Comparison of ENCODE assay signal across 17 cellular contexts in the genomic region with DNA sequence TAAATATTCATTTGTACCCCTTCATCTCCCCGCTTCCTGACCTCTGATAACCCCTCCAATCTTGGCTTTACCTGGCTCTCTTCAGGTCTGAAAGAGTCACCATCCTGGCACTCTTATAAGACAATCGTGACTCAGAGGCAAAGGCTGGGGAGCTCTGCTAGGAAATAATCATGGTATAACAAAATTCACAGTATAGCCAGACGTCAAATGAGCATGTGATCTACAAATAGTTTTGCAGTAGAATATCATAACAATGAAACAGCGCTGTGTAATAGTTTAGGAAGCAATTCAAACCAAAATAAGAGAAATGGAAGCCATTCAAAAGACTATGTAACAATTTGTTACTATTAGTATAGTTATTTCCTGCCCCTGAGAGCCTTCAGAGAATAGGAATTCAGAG. TPM values are rescaled to one million over a fixed set of nuclear protein-coding genes. Genes with fewer than 3 reads are reported as not detected.
DNase-seq lines count a peak whose midpoint lies in the region; ATAC-seq and TF ChIP-seq lines count a peak whose summit lies in the region.
"Had no signal": no experiment of that assay in that cellular context is flagged by ENCODE, and none has a peak within 500 bp of the region (broad histone marks: within the 10 kb centered on the region; RNA-seq: fewer than 3 reads in every experiment).

No MANE protein-coding gene starts in this region.

- no peaks in the 10 kb centered on the region for H3K4me1 ChIP-seq in effector memory CD4-positive, alpha-beta T cell (ENCODE audit: control insufficient read depth, insufficient read depth, low read length, poor library complexity, severe bottlenecking)
- no peaks in the 10 kb centered on the region for H3K4me1 ChIP-seq in psoas muscle
- H3K4me1 ChIP-seq: pancreas had no signal

- peak overlapping the region; percentile 3 for H3K4me3 ChIP-seq in effector memory CD4-positive, alpha-beta T cell (ENCODE audit: insufficient read depth, low read depth, low read length, poor library complexity, severe bottlenecking)
- H3K4me3 ChIP-seq in psoas muscle = peak overlapping the region; percentile 16
- H3K4me3 ChIP-seq: GM23338, pancreas had no signal

- intact Hi-C loops in psoas muscle (cut with DNase I) = no loop called here

- H3K27ac Mint-ChIP-seq in T-helper 2 cell treated with Interferon-gamma antibody and Interleukin-4, amounts not matched to agents 5 μg/mL and 100 μg/mL, for 36 hours = no peak overlapping the region
- H3K27ac Mint-ChIP-seq: GM23338 had no signal

- DNase-seq in T-helper 2 cell treated with Interferon-gamma antibody and Interleukin-4, amounts not matched to agents 5 μg/mL and 100 μg/mL, for 36 hours (ENCODE audit: low spot score) = no peak
- no peak for DNase-seq in T-helper 2 cell
- peak; percentile 33 for DNase-seq in RWPE1 (ENCODE audit: low spot score)
- DNase-seq in effector memory CD4-positive, alpha-beta T cell = no peak
- no peak for DNase-seq in psoas muscle
- DNase-seq: activated effector memory CD4-positive, alpha-beta T cell treated with Interleukin-2 at 50 U/mL for 16 hours; KBM-7; NCI-H2171; pancreas; stimulated activated CD4-positive, alpha-beta T cell treated with anti-CD3 and anti-CD28 coated beads, Interleukin-4, amount 100 ng/mL, for 4 hours; trophoblast cell had no signal

- peak overlapping the region; percentile 35 for H3K4me3 Mint-ChIP-seq in T-helper 2 cell treated with Interferon-gamma antibody and Interleukin-4, amounts not matched to agents 5 μg/mL and 100 μg/mL, for 36 hours
- H3K4me3 Mint-ChIP-seq: GM23338 had no signal

- CTCF ChIA-PET in RWPE1 (lab: Yijun Ruan, JAX) = no interaction called here

- H3K27me3 Mint-ChIP-seq in T-helper 2 cell treated with Interferon-gamma antibody and Interleukin-4, amounts not matched to agents 5 μg/mL and 100 μg/mL, for 36 hours (ENCODE audit: low read depth) = peaks cover 10% of the 10 kb centered on the region

- H3K9me3 Mint-ChIP-seq in T-helper 2 cell treated with Interferon-gamma antibody and Interleukin-4, amounts not matched to agents 5 μg/mL and 100 μg/mL, for 36 hours = no peaks in the 10 kb centered on the region
- H3K9me3 Mint-ChIP-seq: GM23338 had no signal

- H3K27ac ChIP-seq in RWPE1 (no peak overlapping the region), psoas muscle (no peak overlapping the region)
- H3K27ac ChIP-seq in effector memory CD4-positive, alpha-beta T cell (ENCODE audit: insufficient read depth, low read length, poor library complexity, severe bottlenecking) = no peak overlapping the region
- H3K27ac ChIP-seq: pancreas had no signal

- no peaks in the 10 kb centered on the region for H3K9me3 ChIP-seq in effector memory CD4-positive, alpha-beta T cell (ENCODE audit: control insufficient read depth, low read length)
- no peaks in the 10 kb centered on the region for H3K9me3 ChIP-seq in psoas muscle
- H3K9me3 ChIP-seq: pancreas had no signal

- POLR2A ChIA-PET in RWPE1 (lab: Yijun Ruan, JAX; ENCODE audit: low non-redundant PET) = no interaction called here

- peaks cover 4% of the 10 kb centered on the region for H3K4me1 Mint-ChIP-seq in T-helper 2 cell treated with Interferon-gamma antibody and Interleukin-4, amounts not matched to agents 5 μg/mL and 100 μg/mL, for 36 hours (ENCODE audit: low read depth)
- H3K4me1 Mint-ChIP-seq: GM23338 had no signal

- H3K36me3 Mint-ChIP-seq in T-helper 2 cell treated with Interferon-gamma antibody and Interleukin-4, amounts not matched to agents 5 μg/mL and 100 μg/mL, for 36 hours (ENCODE audit: low read depth) = no peaks in the 10 kb centered on the region

- H3K27me3 ChIP-seq in effector memory CD4-positive, alpha-beta T cell (replicated peaks; ENCODE audit: control insufficient read depth, insufficient read depth, low read length, poor library complexity, severe bottlenecking) = no peaks in the 10 kb centered on the region
- H3K27me3 ChIP-seq in psoas muscle (ENCODE audit: insufficient read depth in 3 of 3, low read length in 2 of 3) = no peaks in the 10 kb centered on the region
- H3K27me3 ChIP-seq: pancreas had no signal

- ATAC-seq in psoas muscle (no peak), GM21381 (IDR thresholded peaks at IDR 0.05; ENCODE audit: unreplicated experiment) (no peak), HG03108 (IDR thresholded peaks at IDR 0.05; ENCODE audit: unreplicated experiment) (no peak), GM21515 (IDR thresholded peaks at IDR 0.05; ENCODE audit: unreplicated experiment) (no peak)
- ATAC-seq: GM23338, Panc1, pancreas had no signal

- WGBS in psoas muscle, 3 donors = 66 to 70% (median 69%) methylated on average over 4 of the region's 4 CpGs

- TF ChIP-seq CTCF in RWPE1 (conservative IDR thresholded peaks at IDR 0.05; ENCODE audit: low read depth) (no peak), psoas muscle (IDR thresholded peaks at IDR 0.05) (no peak)

- no peaks in the 10 kb centered on the region for H3K36me3 ChIP-seq in effector memory CD4-positive, alpha-beta T cell (ENCODE audit: control insufficient read depth, insufficient read depth, low read length)
- H3K36me3 ChIP-seq in psoas muscle (ENCODE audit: insufficient read depth in 1 of 2, low read depth in 1 of 2) = no peaks in the 10 kb centered on the region
- H3K36me3 ChIP-seq: pancreas had no signal

RNA-seq across cellular contexts. Expression of a gene that starts 34.2 kb away (rescaled TPM):
- 1 to 10 TPM in 1 of 4 donors, under 1 TPM in 1, not detected in 2; 0.47 to 1.7 TPM for total RNA-seq in psoas muscle
- polyA plus RNA-seq in psoas muscle = 1 to 10 TPM in 2 of 3 donors, under 1 TPM in 1; 0.66 to 4.0 (median 1.2) TPM
- total RNA-seq: GM23338, kidney epithelial cell, pancreas had no signal
- polyA plus RNA-seq: GM23338 had no signal
